ENCODE assay signal across 1 cellular context in genomic region chr20:56710577-56711465, GRCh38.
TF ChIP-seq lines count a peak whose summit lies in the region.

No MANE protein-coding gene starts in this region.

TF ChIP-seq in H1, 55 proteins besides CTCF, POLR2A, EP300 and RAD21:
- TF ChIP-seq SP4 (IDR thresholded peaks at IDR 0.05; ENCODE audit: low read length) (no peak), POU5F1 (IDR thresholded peaks at IDR 0.05; ENCODE audit: low read depth, low read length) (no peak), RXRA (IDR thresholded peaks at IDR 0.05; ENCODE audit: insufficient read depth, low read depth, low read length) (no peak), EGR1 (IDR thresholded peaks at IDR 0.05; ENCODE audit: borderline replicate concordance, low read depth, low read length) (no peak), CEBPB (IDR thresholded peaks at IDR 0.05; ENCODE audit: low read depth, low read length) (no peak), MAX (IDR thresholded peaks at IDR 0.05) (no peak), KDM1A (IDR thresholded peaks at IDR 0.05; ENCODE audit: borderline replicate concordance, low read length) (no peak), TBP (IDR thresholded peaks at IDR 0.05; ENCODE audit: low read depth, low read length) (no peak)
